18 cellular contexts compared by ENCODE assay signal in the genomic region with DNA sequence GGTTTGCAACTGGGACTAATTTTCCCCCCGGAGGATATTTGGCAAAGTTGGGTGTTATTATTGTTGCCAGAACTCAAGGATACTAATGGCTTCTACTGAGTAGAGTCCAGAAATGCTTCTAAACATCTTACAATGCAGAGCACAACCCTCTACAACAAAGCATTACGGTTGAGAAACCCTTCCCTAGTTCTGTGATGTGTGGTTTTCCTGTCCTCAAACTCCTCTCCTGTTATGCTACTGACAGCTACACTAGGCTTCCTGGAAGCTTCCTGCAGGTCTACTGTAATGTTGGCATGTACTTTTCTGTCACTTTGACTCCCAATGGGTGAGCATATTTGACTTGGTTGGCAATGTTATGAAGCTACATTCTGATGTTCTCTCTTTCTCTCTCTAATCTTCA.
DNase-seq lines count a peak whose midpoint lies in the region; ATAC-seq and TF ChIP-seq lines count a peak whose summit lies in the region.
"Had no signal": no experiment of that assay in that cellular context is flagged by ENCODE, and none has a peak within 500 bp of the region (broad histone marks: within the 10 kb centered on the region; RNA-seq: fewer than 3 reads in every experiment).

No MANE protein-coding gene starts in this region.

- no peak for TF ChIP-seq CTCF in natural killer cell (IDR thresholded peaks at IDR 0.05)

- DNase-seq in natural killer cell (no peak), Kasumi-1 (lab: John Stamatoyannopoulos, UW) (peak; percentile 81 to 86), immature natural killer cell (no peak), CD1c-positive myeloid dendritic cell (ENCODE audit: extremely low spot score) (no peak)
- DNase-seq in natural killer cell treated with Interleukin-12 subunit alpha and Interleukin-12 subunit beta and Interleukin-15 and Interleukin-18, amount 100 ng/mL, for 72 hours (ENCODE audit: low spot score), result no peak
- DNase-seq in activated CD4-positive, CD25-positive, alpha-beta regulatory T cell (lab: John Stamatoyannopoulos, UW), result no peak
- DNase-seq: AML-193; CD8-positive, alpha-beta memory T cell; DMS79 treated with DMSO at 0.1 percent for 48 hours; MM.1S; NCI-H2029 treated with DMSO at 0.1 percent for 48 hours; NCI-H446 treated with DMSO at 0.1 percent for 48 hours; NCI-H526; NCI-H82; Right ventricle myocardium superior; RPMI8226 had no signal

- H3K27ac Mint-ChIP-seq in natural killer cell, result no peak overlapping the region
- no peak overlapping the region for H3K27ac Mint-ChIP-seq in natural killer cell treated with Interleukin-12 subunit alpha and Interleukin-12 subunit beta and Interleukin-15 and Interleukin-18, amount 100 ng/mL, for 72 hours
- peak overlapping the region in 1 of 6 donors; percentile 68 for H3K27ac Mint-ChIP-seq in immature natural killer cell

- peak overlapping the region; percentile 25 for H3K4me3 Mint-ChIP-seq in natural killer cell
- H3K4me3 Mint-ChIP-seq in natural killer cell treated with Interleukin-12 subunit alpha and Interleukin-12 subunit beta and Interleukin-15 and Interleukin-18, amount 100 ng/mL, for 72 hours, result no peak overlapping the region
- peak overlapping the region in 3 of 5 donors; percentile 5 to 40 (median 10) for H3K4me3 Mint-ChIP-seq in immature natural killer cell

- H3K4me1 Mint-ChIP-seq in natural killer cell (peaks cover 13 to 25% of the 10 kb centered on the region in 2 donors), immature natural killer cell (peaks cover 21 to 39% of the 10 kb centered on the region in 2 donors)
- H3K4me1 Mint-ChIP-seq in natural killer cell treated with Interleukin-12 subunit alpha and Interleukin-12 subunit beta and Interleukin-15 and Interleukin-18, amount 100 ng/mL, for 72 hours (ENCODE audit: low read depth in 2 of 2), result peaks cover 14 to 16% of the 10 kb centered on the region in 2 donors

- intact Hi-C loops in natural killer cell (cut with micrococcal nuclease), result no loop called here

- H3K9me3 Mint-ChIP-seq in natural killer cell (no peaks in the 10 kb centered on the region), immature natural killer cell (peaks cover 0 to 6% (median 0%) of the 10 kb centered on the region in 6 donors)
- peaks cover 6% of the 10 kb centered on the region for H3K9me3 Mint-ChIP-seq in natural killer cell treated with Interleukin-12 subunit alpha and Interleukin-12 subunit beta and Interleukin-15 and Interleukin-18, amount 100 ng/mL, for 72 hours
- H3K9me3 Mint-ChIP-seq: CD8-positive, alpha-beta memory T cell had no signal

- no peaks in the 10 kb centered on the region for H3K27me3 Mint-ChIP-seq in natural killer cell (ENCODE audit: low read depth in 2 of 2)
- H3K27me3 Mint-ChIP-seq in natural killer cell treated with Interleukin-12 subunit alpha and Interleukin-12 subunit beta and Interleukin-15 and Interleukin-18, amount 100 ng/mL, for 72 hours, result no peaks in the 10 kb centered on the region
- H3K27me3 Mint-ChIP-seq in immature natural killer cell (ENCODE audit: low read depth in 3 of 3), result peaks cover 0 to 2% (median 0%) of the 10 kb centered on the region in 3 donors
- H3K27me3 Mint-ChIP-seq: CD8-positive, alpha-beta memory T cell had no signal

- ATAC-seq in natural killer cell, result no peak
- ATAC-seq in natural killer cell treated with Interleukin-12 subunit alpha and Interleukin-12 subunit beta and Interleukin-15 and Interleukin-18, amount 100 ng/mL, for 72 hours, result no peak
- ATAC-seq in GM21381 (IDR thresholded peaks at IDR 0.05; ENCODE audit: unreplicated experiment), result no peak
- ATAC-seq: A549 had no signal

- H3K36me3 Mint-ChIP-seq in natural killer cell (no peaks in the 10 kb centered on the region), immature natural killer cell (no peaks in the 10 kb centered on the region)
- H3K36me3 Mint-ChIP-seq in natural killer cell treated with Interleukin-12 subunit alpha and Interleukin-12 subunit beta and Interleukin-15 and Interleukin-18, amount 100 ng/mL, for 72 hours, result no peaks in the 10 kb centered on the region
- H3K36me3 Mint-ChIP-seq: CD8-positive, alpha-beta memory T cell had no signal

Comparison
In these comparisons a context has a peak if more than half of its experiments do, and no peak if none do; other contexts are left out.
1. DNase-seq: peak in Kasumi-1 (2 of 2); none in natural killer cell (single experiment), natural killer cell treated with Interleukin-12 subunit alpha and Interleukin-12 subunit beta and Interleukin-15 and Interleukin-18, amount 100 ng/mL, for 72 hours (single experiment), immature natural killer cell (0 of 3), CD1c-positive myeloid dendritic cell (single experiment) and activated CD4-positive, CD25-positive, alpha-beta regulatory T cell (0 of 4).